Comparison of ENCODE assay signal across 1 cellular context in the genomic region with DNA sequence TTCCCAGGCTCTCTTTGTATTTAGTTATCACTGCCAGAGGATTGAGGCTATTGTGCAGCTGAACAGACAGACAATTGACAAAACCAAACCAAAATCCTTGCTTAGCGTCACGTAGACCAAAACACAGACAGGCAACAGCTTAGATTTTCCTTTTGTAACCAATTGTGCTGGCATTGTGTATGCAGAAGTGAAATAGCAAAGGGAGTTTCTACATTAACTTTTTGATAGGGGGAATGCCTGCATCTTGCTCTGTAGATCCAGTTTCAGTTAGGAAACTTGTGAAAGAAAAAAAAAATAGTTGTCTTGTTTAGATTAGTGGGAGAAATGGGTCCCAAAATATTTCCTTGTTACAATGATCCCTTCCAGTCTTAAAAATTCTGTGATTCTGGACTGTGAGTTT.
TF ChIP-seq lines count a peak whose summit lies in the region.

No MANE protein-coding gene starts in this region.

TF ChIP-seq in GM23338, 12 proteins besides CTCF, POLR2A, EP300 and RAD21 (continued from another document):
- TF ChIP-seq, protein P1, sequence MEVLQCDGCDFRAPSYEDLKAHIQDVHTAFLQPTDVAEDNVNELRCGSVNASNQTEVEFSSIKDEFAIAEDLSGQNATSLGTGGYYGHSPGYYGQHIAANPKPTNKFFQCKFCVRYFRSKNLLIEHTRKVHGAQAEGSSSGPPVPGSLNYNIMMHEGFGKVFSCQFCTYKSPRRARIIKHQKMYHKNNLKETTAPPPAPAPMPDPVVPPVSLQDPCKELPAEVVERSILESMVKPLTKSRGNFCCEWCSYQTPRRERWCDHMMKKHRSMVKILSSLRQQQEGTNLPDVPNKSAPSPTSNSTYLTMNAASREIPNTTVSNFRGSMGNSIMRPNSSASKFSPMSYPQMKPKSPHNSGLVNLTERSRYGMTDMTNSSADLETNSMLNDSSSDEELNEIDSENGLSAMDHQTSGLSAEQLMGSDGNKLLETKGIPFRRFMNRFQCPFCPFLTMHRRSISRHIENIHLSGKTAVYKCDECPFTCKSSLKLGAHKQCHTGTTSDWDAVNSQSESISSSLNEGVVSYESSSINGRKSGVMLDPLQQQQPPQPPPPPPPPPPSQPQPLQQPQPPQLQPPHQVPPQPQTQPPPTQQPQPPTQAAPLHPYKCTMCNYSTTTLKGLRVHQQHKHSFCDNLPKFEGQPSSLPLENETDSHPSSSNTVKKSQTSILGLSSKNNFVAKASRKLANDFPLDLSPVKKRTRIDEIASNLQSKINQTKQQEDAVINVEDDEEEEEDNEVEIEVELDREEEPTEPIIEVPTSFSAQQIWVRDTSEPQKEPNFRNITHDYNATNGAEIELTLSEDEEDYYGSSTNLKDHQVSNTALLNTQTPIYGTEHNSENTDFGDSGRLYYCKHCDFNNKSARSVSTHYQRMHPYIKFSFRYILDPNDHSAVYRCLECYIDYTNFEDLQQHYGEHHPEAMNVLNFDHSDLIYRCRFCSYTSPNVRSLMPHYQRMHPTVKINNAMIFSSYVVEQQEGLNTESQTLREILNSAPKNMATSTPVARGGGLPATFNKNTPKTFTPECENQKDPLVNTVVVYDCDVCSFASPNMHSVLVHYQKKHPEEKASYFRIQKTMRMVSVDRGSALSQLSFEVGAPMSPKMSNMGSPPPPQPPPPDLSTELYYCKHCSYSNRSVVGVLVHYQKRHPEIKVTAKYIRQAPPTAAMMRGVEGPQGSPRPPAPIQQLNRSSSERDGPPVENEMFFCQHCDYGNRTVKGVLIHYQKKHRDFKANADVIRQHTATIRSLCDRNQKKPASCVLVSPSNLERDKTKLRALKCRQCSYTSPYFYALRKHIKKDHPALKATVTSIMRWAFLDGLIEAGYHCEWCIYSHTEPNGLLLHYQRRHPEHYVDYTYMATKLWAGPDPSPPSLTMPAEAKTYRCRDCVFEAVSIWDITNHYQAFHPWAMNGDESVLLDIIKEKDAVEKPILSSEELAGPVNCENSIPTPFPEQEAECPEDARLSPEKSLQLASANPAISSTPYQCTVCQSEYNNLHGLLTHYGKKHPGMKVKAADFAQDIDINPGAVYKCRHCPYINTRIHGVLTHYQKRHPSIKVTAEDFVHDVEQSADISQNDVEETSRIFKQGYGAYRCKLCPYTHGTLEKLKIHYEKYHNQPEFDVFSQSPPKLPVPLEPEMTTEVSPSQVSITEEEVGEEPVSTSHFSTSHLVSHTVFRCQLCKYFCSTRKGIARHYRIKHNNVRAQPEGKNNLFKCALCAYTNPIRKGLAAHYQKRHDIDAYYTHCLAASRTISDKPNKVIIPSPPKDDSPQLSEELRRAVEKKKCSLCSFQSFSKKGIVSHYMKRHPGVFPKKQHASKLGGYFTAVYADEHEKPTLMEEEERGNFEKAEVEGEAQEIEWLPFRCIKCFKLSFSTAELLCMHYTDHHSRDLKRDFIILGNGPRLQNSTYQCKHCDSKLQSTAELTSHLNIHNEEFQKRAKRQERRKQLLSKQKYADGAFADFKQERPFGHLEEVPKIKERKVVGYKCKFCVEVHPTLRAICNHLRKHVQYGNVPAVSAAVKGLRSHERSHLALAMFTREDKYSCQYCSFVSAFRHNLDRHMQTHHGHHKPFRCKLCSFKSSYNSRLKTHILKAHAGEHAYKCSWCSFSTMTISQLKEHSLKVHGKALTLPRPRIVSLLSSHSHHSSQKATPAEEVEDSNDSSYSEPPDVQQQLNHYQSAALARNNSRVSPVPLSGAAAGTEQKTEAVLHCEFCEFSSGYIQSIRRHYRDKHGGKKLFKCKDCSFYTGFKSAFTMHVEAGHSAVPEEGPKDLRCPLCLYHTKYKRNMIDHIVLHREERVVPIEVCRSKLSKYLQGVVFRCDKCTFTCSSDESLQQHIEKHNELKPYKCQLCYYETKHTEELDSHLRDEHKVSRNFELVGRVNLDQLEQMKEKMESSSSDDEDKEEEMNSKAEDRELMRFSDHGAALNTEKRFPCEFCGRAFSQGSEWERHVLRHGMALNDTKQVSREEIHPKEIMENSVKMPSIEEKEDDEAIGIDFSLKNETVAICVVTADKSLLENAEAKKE (CRISPR knock-in tag; IDR thresholded peaks at IDR 0.05), result no peak
- no peak for TF ChIP-seq ZNF331 (CRISPR knock-in tag; IDR thresholded peaks at IDR 0.05; ENCODE audit: low read depth)
- TF ChIP-seq NANOG (IDR thresholded peaks at IDR 0.05; ENCODE audit: borderline replicate concordance), result no peak
- no peak for TF ChIP-seq EZH2phosphoT487 (IDR thresholded peaks at IDR 0.05; ENCODE audit: unreplicated experiment)
- TF ChIP-seq EZH2 (IDR thresholded peaks at IDR 0.05; ENCODE audit: low read depth, unreplicated experiment), result no peak
- no peak for TF ChIP-seq ZNF114 (CRISPR knock-in tag; IDR thresholded peaks at IDR 0.05)
- TF ChIP-seq STAT1 (IDR thresholded peaks at IDR 0.05; ENCODE audit: unreplicated experiment), result no peak
- TF ChIP-seq, protein P2, sequence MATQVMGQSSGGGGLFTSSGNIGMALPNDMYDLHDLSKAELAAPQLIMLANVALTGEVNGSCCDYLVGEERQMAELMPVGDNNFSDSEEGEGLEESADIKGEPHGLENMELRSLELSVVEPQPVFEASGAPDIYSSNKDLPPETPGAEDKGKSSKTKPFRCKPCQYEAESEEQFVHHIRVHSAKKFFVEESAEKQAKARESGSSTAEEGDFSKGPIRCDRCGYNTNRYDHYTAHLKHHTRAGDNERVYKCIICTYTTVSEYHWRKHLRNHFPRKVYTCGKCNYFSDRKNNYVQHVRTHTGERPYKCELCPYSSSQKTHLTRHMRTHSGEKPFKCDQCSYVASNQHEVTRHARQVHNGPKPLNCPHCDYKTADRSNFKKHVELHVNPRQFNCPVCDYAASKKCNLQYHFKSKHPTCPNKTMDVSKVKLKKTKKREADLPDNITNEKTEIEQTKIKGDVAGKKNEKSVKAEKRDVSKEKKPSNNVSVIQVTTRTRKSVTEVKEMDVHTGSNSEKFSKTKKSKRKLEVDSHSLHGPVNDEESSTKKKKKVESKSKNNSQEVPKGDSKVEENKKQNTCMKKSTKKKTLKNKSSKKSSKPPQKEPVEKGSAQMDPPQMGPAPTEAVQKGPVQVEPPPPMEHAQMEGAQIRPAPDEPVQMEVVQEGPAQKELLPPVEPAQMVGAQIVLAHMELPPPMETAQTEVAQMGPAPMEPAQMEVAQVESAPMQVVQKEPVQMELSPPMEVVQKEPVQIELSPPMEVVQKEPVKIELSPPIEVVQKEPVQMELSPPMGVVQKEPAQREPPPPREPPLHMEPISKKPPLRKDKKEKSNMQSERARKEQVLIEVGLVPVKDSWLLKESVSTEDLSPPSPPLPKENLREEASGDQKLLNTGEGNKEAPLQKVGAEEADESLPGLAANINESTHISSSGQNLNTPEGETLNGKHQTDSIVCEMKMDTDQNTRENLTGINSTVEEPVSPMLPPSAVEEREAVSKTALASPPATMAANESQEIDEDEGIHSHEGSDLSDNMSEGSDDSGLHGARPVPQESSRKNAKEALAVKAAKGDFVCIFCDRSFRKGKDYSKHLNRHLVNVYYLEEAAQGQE (IDR thresholded peaks at IDR 0.05; ENCODE audit: unreplicated experiment), result no peak
- TF ChIP-seq, protein P3, sequence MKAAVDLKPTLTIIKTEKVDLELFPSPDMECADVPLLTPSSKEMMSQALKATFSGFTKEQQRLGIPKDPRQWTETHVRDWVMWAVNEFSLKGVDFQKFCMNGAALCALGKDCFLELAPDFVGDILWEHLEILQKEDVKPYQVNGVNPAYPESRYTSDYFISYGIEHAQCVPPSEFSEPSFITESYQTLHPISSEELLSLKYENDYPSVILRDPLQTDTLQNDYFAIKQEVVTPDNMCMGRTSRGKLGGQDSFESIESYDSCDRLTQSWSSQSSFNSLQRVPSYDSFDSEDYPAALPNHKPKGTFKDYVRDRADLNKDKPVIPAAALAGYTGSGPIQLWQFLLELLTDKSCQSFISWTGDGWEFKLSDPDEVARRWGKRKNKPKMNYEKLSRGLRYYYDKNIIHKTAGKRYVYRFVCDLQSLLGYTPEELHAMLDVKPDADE (IDR thresholded peaks at IDR 0.05), result no peak
- TF ChIP-seq POLR2AphosphoS5 (IDR thresholded peaks at IDR 0.05; ENCODE audit: low read depth), result no peak
TF ChIP-seq in GM23338: peak in this region for 0.
